In genomic region chr2:218722876-218723477, GRCh38 we compare ENCODE assay signal across 1 cellular context.
TF ChIP-seq lines count a peak whose summit lies in the region.

No MANE protein-coding gene starts in this region.

TF ChIP-seq in K562, 482 proteins besides CTCF, POLR2A, EP300 and RAD21 (continued from another document and continues in another):
- TF ChIP-seq CHD7 (IDR thresholded peaks at IDR 0.05; ENCODE audit: low read depth, low read length) (no peak), ZNF785 (CRISPR knock-in tag; IDR thresholded peaks at IDR 0.05) (no peak), BRF2 (IDR thresholded peaks at IDR 0.05; ENCODE audit: borderline replicate concordance, insufficient read depth, insufficient read length) (no peak), HCFC1 (IDR thresholded peaks at IDR 0.05; ENCODE audit: low read depth, low read length) (no peak), TFAP4 (CRISPR knock-in tag; IDR thresholded peaks at IDR 0.05; ENCODE audit: borderline replicate concordance) (no peak; the same call in 1 of the 2 replicates), ZNF282 (CRISPR knock-in tag; IDR thresholded peaks at IDR 0.05) (no peak), U2AF1 (optimal IDR thresholded peaks at IDR 0.05; ENCODE audit: low read depth, low read length) (no peak), JUN (IDR thresholded peaks at IDR 0.05; ENCODE audit: borderline replicate concordance, low read depth, low read length) (no peak), JUN (CRISPR knock-in tag; IDR thresholded peaks at IDR 0.05; ENCODE audit: borderline replicate concordance) (no peak), ZC3H4 (CRISPR knock-in tag; IDR thresholded peaks at IDR 0.05; ENCODE audit: borderline replicate concordance) (no peak), STAG1 (CRISPR knock-in tag; IDR thresholded peaks at IDR 0.05; ENCODE audit: borderline replicate concordance) (no peak), SMARCA4 (IDR thresholded peaks at IDR 0.05) (0 out of 2 replicates have a peak, but pooled peaks have one; percentile 20), ZNF140 (CRISPR knock-in tag; IDR thresholded peaks at IDR 0.05) (no peak), HMGXB4 (CRISPR knock-in tag; IDR thresholded peaks at IDR 0.05) (no peak), ZNF175 (CRISPR knock-in tag; IDR thresholded peaks at IDR 0.05; ENCODE audit: low read depth) (no peak), SPI1 (IDR thresholded peaks at IDR 0.05; ENCODE audit: borderline replicate concordance, low read depth, low read length) (no peak), TCF7L2 (IDR thresholded peaks at IDR 0.05; ENCODE audit: low read depth, low read length) (no peak), MEIS2 (IDR thresholded peaks at IDR 0.05; ENCODE audit: partially characterized antibody) (peak; percentile 61), BDP1 (IDR thresholded peaks at IDR 0.05; ENCODE audit: insufficient read depth, insufficient read length) (no peak), ZNF174 (CRISPR knock-in tag; IDR thresholded peaks at IDR 0.05) (no peak), CCAR2 (IDR thresholded peaks at IDR 0.05; ENCODE audit: low read depth, low read length) (no peak), KDM5B (IDR thresholded peaks at IDR 0.05; ENCODE audit: insufficient replicate concordance, low read depth, low read length) (no peak), ASH1L (IDR thresholded peaks at IDR 0.05; ENCODE audit: borderline replicate concordance, low read depth, partially characterized antibody) (no peak), ZBTB1 (CRISPR knock-in tag; IDR thresholded peaks at IDR 0.05; ENCODE audit: borderline replicate concordance, low read depth) (no peak), GTF3C2 (IDR thresholded peaks at IDR 0.05; ENCODE audit: borderline replicate concordance, extremely low read depth, insufficient read length) (no peak), SMARCE1 (IDR thresholded peaks at IDR 0.05) (peak; percentile 30; the same call in 1 of the 2 replicates)
- TF ChIP-seq, protein P1, sequence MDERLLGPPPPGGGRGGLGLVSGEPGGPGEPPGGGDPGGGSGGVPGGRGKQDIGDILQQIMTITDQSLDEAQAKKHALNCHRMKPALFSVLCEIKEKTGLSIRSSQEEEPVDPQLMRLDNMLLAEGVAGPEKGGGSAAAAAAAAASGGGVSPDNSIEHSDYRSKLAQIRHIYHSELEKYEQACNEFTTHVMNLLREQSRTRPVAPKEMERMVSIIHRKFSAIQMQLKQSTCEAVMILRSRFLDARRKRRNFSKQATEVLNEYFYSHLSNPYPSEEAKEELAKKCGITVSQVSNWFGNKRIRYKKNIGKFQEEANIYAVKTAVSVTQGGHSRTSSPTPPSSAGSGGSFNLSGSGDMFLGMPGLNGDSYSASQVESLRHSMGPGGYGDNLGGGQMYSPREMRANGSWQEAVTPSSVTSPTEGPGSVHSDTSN (CRISPR knock-in tag; IDR thresholded peaks at IDR 0.05; ENCODE audit: low read depth), result no peak
- TF ChIP-seq, protein P1 (tag; conservative IDR thresholded peaks at IDR 0.05; ENCODE audit: low read depth), result 0 out of 2 replicates have a peak, but pooled peaks have one; percentile 2
- TF ChIP-seq, protein P2, sequence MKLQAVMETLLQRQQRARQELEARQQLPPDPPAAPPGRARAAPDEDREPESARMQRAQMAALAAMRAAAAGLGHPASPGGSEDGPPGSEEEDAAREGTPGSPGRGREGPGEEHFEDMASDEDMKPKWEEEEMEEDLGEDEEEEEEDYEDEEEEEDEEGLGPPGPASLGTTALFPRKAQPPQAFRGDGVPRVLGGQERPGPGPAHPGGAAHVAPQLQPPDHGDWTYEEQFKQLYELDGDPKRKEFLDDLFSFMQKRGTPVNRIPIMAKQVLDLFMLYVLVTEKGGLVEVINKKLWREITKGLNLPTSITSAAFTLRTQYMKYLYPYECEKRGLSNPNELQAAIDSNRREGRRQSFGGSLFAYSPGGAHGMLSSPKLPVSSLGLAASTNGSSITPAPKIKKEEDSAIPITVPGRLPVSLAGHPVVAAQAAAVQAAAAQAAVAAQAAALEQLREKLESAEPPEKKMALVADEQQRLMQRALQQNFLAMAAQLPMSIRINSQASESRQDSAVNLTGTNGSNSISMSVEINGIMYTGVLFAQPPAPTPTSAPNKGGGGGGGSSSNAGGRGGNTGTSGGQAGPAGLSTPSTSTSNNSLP (IDR thresholded peaks at IDR 0.05; ENCODE audit: borderline replicate concordance, low read depth, low read length), result no peak
- TF ChIP-seq, protein P3, sequence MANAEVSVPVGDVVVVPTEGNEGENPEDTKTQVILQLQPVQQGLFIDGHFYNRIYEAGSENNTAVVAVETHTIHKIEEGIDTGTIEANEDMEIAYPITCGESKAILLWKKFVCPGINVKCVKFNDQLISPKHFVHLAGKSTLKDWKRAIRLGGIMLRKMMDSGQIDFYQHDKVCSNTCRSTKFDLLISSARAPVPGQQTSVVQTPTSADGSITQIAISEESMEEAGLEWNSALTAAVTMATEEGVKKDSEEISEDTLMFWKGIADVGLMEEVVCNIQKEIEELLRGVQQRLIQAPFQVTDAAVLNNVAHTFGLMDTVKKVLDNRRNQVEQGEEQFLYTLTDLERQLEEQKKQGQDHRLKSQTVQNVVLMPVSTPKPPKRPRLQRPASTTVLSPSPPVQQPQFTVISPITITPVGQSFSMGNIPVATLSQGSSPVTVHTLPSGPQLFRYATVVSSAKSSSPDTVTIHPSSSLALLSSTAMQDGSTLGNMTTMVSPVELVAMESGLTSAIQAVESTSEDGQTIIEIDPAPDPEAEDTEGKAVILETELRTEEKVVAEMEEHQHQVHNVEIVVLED (CRISPR knock-in tag; IDR thresholded peaks at IDR 0.05), result no peak
